Comparison of ENCODE assay signal across 13 cellular contexts in the genomic region with DNA sequence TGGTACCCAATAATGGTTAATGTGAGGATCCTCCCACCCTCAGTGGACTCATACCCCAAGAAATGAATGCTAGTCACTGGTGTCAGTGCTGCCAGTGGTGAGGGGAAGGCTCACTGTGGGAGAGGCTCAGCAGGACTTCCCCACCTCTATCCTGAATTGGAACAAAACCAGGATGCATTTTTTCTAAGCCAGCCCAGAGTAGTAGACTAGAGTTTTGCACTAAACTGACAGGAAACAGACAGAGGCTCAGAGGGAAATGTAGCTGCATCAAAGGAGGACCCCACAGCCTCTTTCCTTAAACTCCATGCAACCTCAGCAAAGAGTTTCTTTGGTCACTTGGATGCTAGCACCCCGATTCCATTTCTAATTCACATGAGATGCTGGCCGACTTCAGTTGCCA. TPM values are rescaled to one million over a fixed set of nuclear protein-coding genes. Genes with fewer than 3 reads are reported as not detected.
A peak's percentile ranks its signal among the peaks of the same experiment; 100 is the strongest.
DNase-seq lines count a peak whose midpoint lies in the region; ATAC-seq and TF ChIP-seq lines count a peak whose summit lies in the region.
"Had no signal": no experiment of that assay in that cellular context is flagged by ENCODE, and none has a peak within 500 bp of the region (broad histone marks: within the 10 kb centered on the region; RNA-seq: fewer than 3 reads in every experiment).

No MANE protein-coding gene starts in this region.

- no peaks in the 10 kb centered on the region for H3K9me2 ChIP-seq in SU-DHL-6 (replicated peaks; ENCODE audit: insufficient read depth, low read length)

- peaks cover 29% of the 10 kb centered on the region for H3K4me1 ChIP-seq in cardiac muscle cell (ENCODE audit: low read depth)
- H3K4me1 ChIP-seq in heart right ventricle = peaks cover 0 to 52% (median 0%) of the 10 kb centered on the region in 9 donors
- H3K4me1 ChIP-seq: pancreas, suprapubic skin had no signal

- no peaks in the 10 kb centered on the region for H4K20me1 ChIP-seq in SU-DHL-6 (ENCODE audit: low read depth, low read length)

- ATAC-seq in heart right ventricle (no peak), GM21381 (IDR thresholded peaks at IDR 0.05; ENCODE audit: unreplicated experiment) (no peak), sciatic nerve (no peak)
- ATAC-seq: SK-N-SH treated with all-trans-retinoic acid at 6 μM for 48 hours had no signal

- peaks cover 4% of the 10 kb centered on the region for H3K27me3 ChIP-seq in cardiac muscle cell
- H3K27me3 ChIP-seq in heart right ventricle = peaks cover 0 to 66% (median 48%) of the 10 kb centered on the region in 7 donors
- no peaks in the 10 kb centered on the region for H3K27me3 ChIP-seq in SU-DHL-6 (ENCODE audit: low read length)

- intact Hi-C loops in heart right ventricle (cut with DNase I) = no loop called here
- intact Hi-C loops in sciatic nerve (cut with DNase I) = no loop called here

- H3K4me3 ChIP-seq in cardiac muscle cell (no peak overlapping the region), heart right ventricle (no peak overlapping the region), SU-DHL-6 (ENCODE audit: insufficient read depth, low read length, poor library complexity, severe bottlenecking) (no peak overlapping the region)
- H3K4me3 ChIP-seq: pancreas, skin epidermis, suprapubic skin had no signal

- no peaks in the 10 kb centered on the region for H3K9me3 ChIP-seq in cardiac muscle cell (ENCODE audit: low read depth)
- H3K9me3 ChIP-seq in heart right ventricle = no peaks in the 10 kb centered on the region
- H3K9me3 ChIP-seq in SU-DHL-6 (ENCODE audit: insufficient read depth, low read length) = no peaks in the 10 kb centered on the region
- H3K9me3 ChIP-seq: pancreas, suprapubic skin had no signal

- 75 to 78% methylated on average over 2 of the region's 2 CpGs for WGBS in heart right ventricle, 2 donors

- H3K9ac ChIP-seq in SU-DHL-6 (ENCODE audit: low read length) = no peak overlapping the region

- no peaks in the 10 kb centered on the region for H3K36me3 ChIP-seq in cardiac muscle cell
- no peaks in the 10 kb centered on the region for H3K36me3 ChIP-seq in heart right ventricle
- no peaks in the 10 kb centered on the region for H3K36me3 ChIP-seq in SU-DHL-6 (ENCODE audit: low read length)
- H3K36me3 ChIP-seq: pancreas, suprapubic skin had no signal

- H3F3A ChIP-seq in SU-DHL-6 (ENCODE audit: insufficient read depth) = no peaks in the 10 kb centered on the region

- H3K4me2 ChIP-seq in SU-DHL-6 (ENCODE audit: low read depth, low read length, poor library complexity, severe bottlenecking) = peak overlapping the region; percentile 43

- TF ChIP-seq CTCF in cardiac muscle cell (IDR thresholded peaks at IDR 0.05; ENCODE audit: low read depth, low read length) (no peak), heart right ventricle (IDR thresholded peaks at IDR 0.05) (no peak), SU-DHL-6 (IDR thresholded peaks at IDR 0.05; ENCODE audit: insufficient read depth, low read length, poor library complexity, severe bottlenecking) (no peak)

- H3K27ac ChIP-seq in cardiac muscle cell (peak overlapping the region; percentile 53), heart right ventricle (peak overlapping the region in 1 of 10 donors; percentile 64), SU-DHL-6 (ENCODE audit: low read depth, low read length) (0 out of 2 replicates have a peak overlapping the region, but pooled peaks have one; percentile 31)
- H3K27ac ChIP-seq: pancreas, suprapubic skin had no signal

- H3K79me2 ChIP-seq in SU-DHL-6 (ENCODE audit: insufficient read depth, low read length) = no peaks in the 10 kb centered on the region

- H2AFZ ChIP-seq in SU-DHL-6 (ENCODE audit: low read depth, low read length, severe bottlenecking) = no peak overlapping the region

- DNase-seq in cardiac muscle cell (ENCODE audit: low read depth in 1 of 2, low spot score in 1 of 2) = no peak
- DNase-seq in heart right ventricle = no peak
- DNase-seq in dermis microvascular lymphatic vessel endothelial cell (ENCODE audit: low read depth in 2 of 2) = peak; percentile 5 to 21
- DNase-seq in COLO668 (lab: John Stamatoyannopoulos, UW; ENCODE audit: unreplicated experiment) = no peak
- no peak for DNase-seq in sciatic nerve (ENCODE audit: low spot score)
- no peak for DNase-seq in kidney glomerular epithelial cell (lab: John Stamatoyannopoulos, UW)
- DNase-seq: NCI-H446 had no signal

RNA-seq across cellular contexts. Expression of a gene that starts 10.6 kb away (rescaled TPM):
- 0.36 TPM in 1 of 2 replicates, not detected in the other for total RNA-seq in cardiac muscle cell
- 0.65 TPM in 1 of 2 replicates, not detected in the other for polyA plus RNA-seq in cardiac muscle cell
- total RNA-seq in heart right ventricle = 1 to 10 TPM in 1 of 10 donors, under 1 TPM in 5, not detected in 4; 0.49 to 1.7 (median 0.82) TPM
- under 1 TPM in 1 of 2 donors, not detected in 1; 0.33 TPM for polyA plus RNA-seq in heart right ventricle
- under 0.01 TPM in 1 of 2 replicates, not detected in the other for total RNA-seq in dermis microvascular lymphatic vessel endothelial cell
- total RNA-seq in sciatic nerve = 7.4 TPM

Comparison
In these comparisons a context has a peak if more than half of its experiments do, and no peak if none do; other contexts are left out.
1. DNase-seq: peak in dermis microvascular lymphatic vessel endothelial cell (2 of 2); none in cardiac muscle cell (0 of 2), heart right ventricle (0 of 2), COLO668 (single experiment), sciatic nerve (single experiment) and kidney glomerular epithelial cell (single experiment).